1 cellular context compared by ENCODE assay signal in the genomic region with DNA sequence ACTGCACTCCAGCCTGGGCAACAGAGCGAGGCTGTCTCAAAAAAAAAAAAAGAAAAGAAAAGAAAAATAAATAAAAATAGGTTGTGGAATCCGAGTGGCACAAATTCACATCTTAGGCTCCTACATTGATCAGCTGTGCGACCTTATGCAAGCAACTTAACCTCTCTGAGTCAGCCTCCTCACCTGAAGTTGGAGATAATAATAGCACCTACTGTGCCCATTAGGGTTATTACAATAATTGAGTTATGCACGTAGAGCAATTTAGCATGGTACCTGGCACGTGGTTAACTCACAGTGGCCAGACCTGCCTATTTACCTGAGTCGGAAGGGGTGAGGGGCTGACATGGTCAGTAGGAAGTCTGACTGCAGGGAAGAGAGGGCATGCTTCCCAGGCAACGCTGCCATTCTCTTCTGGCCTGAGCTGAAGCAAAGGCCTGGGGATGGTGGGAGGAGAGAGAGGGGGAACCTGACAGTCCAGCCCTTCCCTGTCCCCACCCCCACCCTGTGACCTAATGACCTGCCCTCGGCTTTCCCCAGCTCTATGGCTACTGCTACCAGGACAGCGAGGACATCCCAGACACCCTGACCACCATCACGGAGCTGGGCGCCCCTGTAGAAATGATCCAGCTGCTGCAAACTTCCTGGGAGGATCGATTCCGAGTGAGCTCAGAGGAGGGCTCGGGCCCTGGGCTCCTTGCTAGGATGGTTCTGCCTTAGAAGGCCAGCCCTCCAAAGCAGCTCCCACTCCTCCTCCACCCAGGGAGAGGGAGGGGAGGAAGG.
TF ChIP-seq lines count a peak whose summit lies in the region.

No MANE protein-coding gene starts in this region.

TF ChIP-seq in liver, 16 proteins besides CTCF, POLR2A, EP300 and RAD21 (continued from another document):
- TF ChIP-seq, protein P1, sequence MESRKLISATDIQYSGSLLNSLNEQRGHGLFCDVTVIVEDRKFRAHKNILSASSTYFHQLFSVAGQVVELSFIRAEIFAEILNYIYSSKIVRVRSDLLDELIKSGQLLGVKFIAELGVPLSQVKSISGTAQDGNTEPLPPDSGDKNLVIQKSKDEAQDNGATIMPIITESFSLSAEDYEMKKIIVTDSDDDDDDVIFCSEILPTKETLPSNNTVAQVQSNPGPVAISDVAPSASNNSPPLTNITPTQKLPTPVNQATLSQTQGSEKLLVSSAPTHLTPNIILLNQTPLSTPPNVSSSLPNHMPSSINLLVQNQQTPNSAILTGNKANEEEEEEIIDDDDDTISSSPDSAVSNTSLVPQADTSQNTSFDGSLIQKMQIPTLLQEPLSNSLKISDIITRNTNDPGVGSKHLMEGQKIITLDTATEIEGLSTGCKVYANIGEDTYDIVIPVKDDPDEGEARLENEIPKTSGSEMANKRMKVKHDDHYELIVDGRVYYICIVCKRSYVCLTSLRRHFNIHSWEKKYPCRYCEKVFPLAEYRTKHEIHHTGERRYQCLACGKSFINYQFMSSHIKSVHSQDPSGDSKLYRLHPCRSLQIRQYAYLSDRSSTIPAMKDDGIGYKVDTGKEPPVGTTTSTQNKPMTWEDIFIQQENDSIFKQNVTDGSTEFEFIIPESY (IDR thresholded peaks at IDR 0.05): no peak
TF ChIP-seq in liver: peak in this region for 1.
